In genomic region chr3:38471260-38471857, GRCh38 we compare ENCODE assay signal across 21 cellular contexts. TPM values are rescaled to one million over a fixed set of nuclear protein-coding genes. Genes with fewer than 3 reads are reported as not detected.
DNase-seq lines count a peak whose midpoint lies in the region; ATAC-seq, FAIRE-seq and TF ChIP-seq lines count a peak whose summit lies in the region.
"Had no signal": no experiment of that assay in that cellular context is flagged by ENCODE, and none has a peak within 500 bp of the region (broad histone marks: within the 10 kb centered on the region; RNA-seq: fewer than 3 reads in every experiment).

No MANE protein-coding gene starts in this region.

- ATAC-seq in psoas muscle (peak in 3 of 4 donors; percentile 37 to 69 (median 63)), GM21381 (IDR thresholded peaks at IDR 0.05; ENCODE audit: unreplicated experiment) (no peak)

- H3K27me3 ChIP-seq in esophagus muscularis mucosa (no peaks in the 10 kb centered on the region), liver (ENCODE audit: control insufficient read depth in 4 of 4, insufficient read depth in 4 of 4, low read length in 3 of 4) (no peaks in the 10 kb centered on the region), psoas muscle (ENCODE audit: insufficient read depth in 3 of 3, low read length in 2 of 3) (no peaks in the 10 kb centered on the region), ascending aorta (no peaks in the 10 kb centered on the region)

- peaks cover 0 to 11% (median 2%) of the 10 kb centered on the region in 4 donors for H3K9me3 ChIP-seq in esophagus muscularis mucosa
- H3K9me3 ChIP-seq in liver (ENCODE audit: control insufficient read depth in 4 of 4, low read length in 3 of 4): no peaks in the 10 kb centered on the region
- H3K9me3 ChIP-seq in psoas muscle: no peaks in the 10 kb centered on the region
- H3K9me3 ChIP-seq in ascending aorta: peaks cover 0 to 5% of the 10 kb centered on the region in 2 donors

- no peak overlapping the region for H3K4me3 ChIP-seq in esophagus muscularis mucosa
- no peak overlapping the region for H3K4me3 ChIP-seq in liver (ENCODE audit: low read depth in 1 of 3, low read length in 3 of 3)
- no peak overlapping the region for H3K4me3 ChIP-seq in psoas muscle
- H3K4me3 ChIP-seq in ascending aorta: no peak overlapping the region
- H3K4me3 ChIP-seq: SK-N-MC had no signal

- TF ChIP-seq CTCF in esophagus muscularis mucosa (IDR thresholded peaks at IDR 0.05) (no peak), liver (IDR thresholded peaks at IDR 0.05; ENCODE audit: low read depth, low read length, missing input control) (no peak), psoas muscle (IDR thresholded peaks at IDR 0.05) (no peak), ascending aorta (IDR thresholded peaks at IDR 0.05) (no peak)

- no peak overlapping the region for H3K27ac ChIP-seq in esophagus muscularis mucosa (replicated peaks in 1 of 4)
- peak overlapping the region; percentile 78 to 84 for H3K27ac ChIP-seq in liver (ENCODE audit: low read depth in 1 of 2, low read length in 2 of 2)
- no peak overlapping the region for H3K27ac ChIP-seq in psoas muscle
- no peak overlapping the region for H3K27ac ChIP-seq in ascending aorta
- H3K27ac ChIP-seq: SK-N-MC had no signal

- TF ChIP-seq RAD21 in liver (IDR thresholded peaks at IDR 0.05): peak; percentile 3 to 42

- intact Hi-C loops in esophagus muscularis mucosa (cut with DNase I): no loop called here
- intact Hi-C loops in psoas muscle (cut with DNase I): loop anchor here (10.0 kb wide), 3 partner anchors 77 to 347 kb away; no protein-coding TSS in a partner anchor
- intact Hi-C loops in ascending aorta (cut with DNase I): no loop called here

- H3K4me1 ChIP-seq in esophagus muscularis mucosa (peaks cover 21 to 29% (median 25%) of the 10 kb centered on the region in 4 donors), liver (ENCODE audit: control insufficient read depth in 4 of 4, insufficient read depth in 4 of 4, low read length in 3 of 4) (peaks cover 10 to 45% (median 38%) of the 10 kb centered on the region in 4 donors), psoas muscle (peaks cover 48% of the 10 kb centered on the region), ascending aorta (no peaks in the 10 kb centered on the region)

- 96% methylated on average over 3 of the region's 3 CpGs for WGBS in esophagus muscularis mucosa
- WGBS in liver: 27% methylated on average over 3 of the region's 3 CpGs
- 55 to 78% (median 75%) methylated on average over 3 of the region's 3 CpGs for WGBS in psoas muscle, 3 donors

- DNase-seq in RKO (ENCODE audit: low spot score) (peak; percentile 12), esophagus muscularis mucosa (ENCODE audit: extremely low spot score) (peak; percentile 53), psoas muscle (no peak), ascending aorta (ENCODE audit: low spot score in 2 of 2) (no peak), H54 (ENCODE audit: insufficient read length, low spot score) (no peak)
- DNase-seq: Calu3; CD4-positive, alpha-beta T cell; DMS53; HCEC 1CT; NCI-H1092 treated with DMSO at 0.1 percent for 48 hours; NCI-H146; NCI-H2029 treated with DMSO at 0.1 percent for 48 hours; NCI-H510A; NCI-H748 treated with DMSO at 0.1 percent for 48 hours; NK-92 treated with Interleukin-12 subunit alpha and Interleukin-12 subunit beta, amount 100 ng/mL, for 24 hours; SHP77 had no signal

- no peak for FAIRE-seq in H54 (lab: Jason Lieb, UNC)
- FAIRE-seq: A204.1, GM12892 had no signal

- TF ChIP-seq EP300 in esophagus muscularis mucosa (IDR thresholded peaks at IDR 0.05): no peak

- no peak for TF ChIP-seq POLR2A in esophagus muscularis mucosa (IDR thresholded peaks at IDR 0.05; ENCODE audit: low read depth)
- no peak for TF ChIP-seq POLR2A in H54 (IDR thresholded peaks at IDR 0.05; ENCODE audit: low read depth, low read length)

- H3K9ac ChIP-seq in liver (ENCODE audit: low read depth in 1 of 2, low read length in 2 of 2): peak overlapping the region; percentile 4 to 42

- H3K36me3 ChIP-seq in esophagus muscularis mucosa: no peaks in the 10 kb centered on the region
- no peaks in the 10 kb centered on the region for H3K36me3 ChIP-seq in liver (ENCODE audit: control insufficient read depth in 4 of 4, insufficient read depth in 3 of 4, low read depth in 1 of 4, low read length in 3 of 4)
- H3K36me3 ChIP-seq in psoas muscle (ENCODE audit: insufficient read depth in 1 of 2, low read depth in 1 of 2): no peaks in the 10 kb centered on the region
- H3K36me3 ChIP-seq in ascending aorta: no peaks in the 10 kb centered on the region

TF ChIP-seq in liver, 16 proteins besides CTCF, POLR2A, EP300 and RAD21:
- peak in 1 of 2 donors; percentile 26 for TF ChIP-seq GABPA (IDR thresholded peaks at IDR 0.05 in 1 of 2, conservative IDR thresholded peaks at IDR 0.05 in 1 of 2)
- peak; percentile 38 for TF ChIP-seq YY1 (IDR thresholded peaks at IDR 0.05)
- TF ChIP-seq FOXA2 (IDR thresholded peaks at IDR 0.05): peak; percentile 60
- peak; percentile 70 to 78 for TF ChIP-seq JUND (IDR thresholded peaks at IDR 0.05)
- TF ChIP-seq REST (IDR thresholded peaks at IDR 0.05): peak; percentile 78
- TF ChIP-seq MAX (IDR thresholded peaks at IDR 0.05): no peak
- no peak for TF ChIP-seq ZBTB33 (IDR thresholded peaks at IDR 0.05)
- no peak for TF ChIP-seq TAF1 (conservative IDR thresholded peaks at IDR 0.05)
- peak; percentile 92 to 95 for TF ChIP-seq HNF4A (conservative IDR thresholded peaks at IDR 0.05)
- peak; percentile 53 for TF ChIP-seq ATF3 (IDR thresholded peaks at IDR 0.05)
- TF ChIP-seq FOXA1 (IDR thresholded peaks at IDR 0.05): no peak
- no peak for TF ChIP-seq NR2F2 (IDR thresholded peaks at IDR 0.05)
- peak; percentile 85 for TF ChIP-seq HNF4G (IDR thresholded peaks at IDR 0.05)
- peak; percentile 97 to 99 for TF ChIP-seq EGR1 (IDR thresholded peaks at IDR 0.05; ENCODE audit: low read depth in 2 of 2)
- TF ChIP-seq RXRA (IDR thresholded peaks at IDR 0.05): peak; percentile 60 to 80
- TF ChIP-seq SP1 (IDR thresholded peaks at IDR 0.05): peak; percentile 83

RNA-seq across cellular contexts. Expression of gene ACVR2B, which starts 17.7 kb away (rescaled TPM):
- total RNA-seq in esophagus muscularis mucosa (1 to 10 TPM; 3.8 to 9.8 (median 5.9) TPM), liver (1 to 10 TPM; 7.3 to 7.4 TPM), psoas muscle (10 to 100 TPM in 1 of 4 donors, 1 to 10 TPM in 3; 3.4 to 11.9 (median 6.9) TPM), ascending aorta (15.2 TPM)
- polyA plus RNA-seq in liver (1 to 10 TPM; 1.2 to 2.1 TPM), psoas muscle (1 to 10 TPM in 1 of 3 donors, under 1 TPM in 2; 0.59 to 1.6 (median 0.94) TPM)

RNA-seq across cellular contexts. Expression of gene EXOG, which starts 24.8 kb away (rescaled TPM):
- total RNA-seq in esophagus muscularis mucosa: 10 to 100 TPM; 14.9 to 37.8 (median 30.8) TPM
- total RNA-seq in liver: 1 to 10 TPM; 3.8 to 4.4 TPM
- polyA plus RNA-seq in liver: 1 to 10 TPM; 2.1 to 3.9 TPM
- total RNA-seq in psoas muscle: 10 to 100 TPM in 1 of 4 donors, 1 to 10 TPM in 3; 2.9 to 14.5 (median 6.1) TPM
- 1 to 10 TPM; 3.2 to 5.4 (median 3.3) TPM for polyA plus RNA-seq in psoas muscle
- total RNA-seq in ascending aorta: 11.2 TPM

Comparison
In these comparisons a context has a peak if more than half of its experiments do, and no peak if none do; other contexts are left out.
1. DNase-seq: peak in RKO (single experiment) and esophagus muscularis mucosa (single experiment); none in psoas muscle (0 of 2), ascending aorta (0 of 2) and H54 (single experiment).
2. H3K27ac ChIP-seq: peak in liver (2 of 2); none in esophagus muscularis mucosa (0 of 4), psoas muscle (single experiment) and ascending aorta (0 of 2).
3. intact Hi-C loops: an anchor here in psoas muscle (10.0 kb wide); none called in esophagus muscularis mucosa and ascending aorta.